In the genomic region with DNA sequence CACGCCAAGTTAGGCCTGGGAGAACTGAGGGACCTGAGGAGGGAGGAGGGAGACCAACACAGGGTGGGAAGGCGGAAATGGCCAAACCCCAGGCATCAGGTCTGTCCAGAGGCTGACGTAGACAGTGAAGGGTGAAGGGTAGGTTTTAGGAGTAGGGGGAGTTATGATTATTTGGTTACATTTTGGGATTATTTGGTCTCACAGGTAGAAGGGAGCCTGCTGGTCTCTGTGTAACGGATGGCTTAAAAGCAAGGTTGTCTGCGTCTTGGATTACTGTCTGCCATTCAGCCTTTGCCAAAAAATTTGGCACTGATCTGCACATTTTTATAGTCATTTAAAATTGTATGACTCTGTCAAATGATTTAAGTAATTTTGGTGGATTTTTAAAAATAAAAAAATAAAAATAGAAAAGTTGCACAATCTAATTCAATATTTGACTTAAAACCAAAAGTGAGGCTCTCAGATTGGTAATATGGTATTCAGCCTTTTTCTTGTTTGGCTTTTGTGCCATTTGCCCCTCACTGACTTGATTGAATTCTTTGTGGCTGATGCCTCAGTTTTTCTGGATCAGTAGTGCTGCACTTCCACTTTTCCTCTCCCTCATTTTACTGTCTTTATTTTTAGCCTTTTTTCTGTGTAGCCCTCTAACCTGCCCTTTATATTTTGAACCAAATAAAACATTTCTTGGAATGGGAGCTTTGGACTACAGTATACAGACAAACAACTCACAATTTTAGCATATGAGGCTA, we compare ENCODE assay signal across 8 cellular contexts. TPM values are rescaled to one million over a fixed set of nuclear protein-coding genes. Genes with fewer than 3 reads are reported as not detected.
DNase-seq lines count a peak whose midpoint lies in the region; ATAC-seq and TF ChIP-seq lines count a peak whose summit lies in the region.

No MANE protein-coding gene starts in this region.

- TF ChIP-seq CTCF in AG04450 (IDR thresholded peaks at IDR 0.05; ENCODE audit: low read depth, low read length) = no peak
- TF ChIP-seq CTCF in VCaP (conservative IDR thresholded peaks at IDR 0.05) = no peak
- no peak for TF ChIP-seq CTCF in prostate gland (IDR thresholded peaks at IDR 0.05)

- CTCF ChIA-PET in AG04450 (lab: Charles Lee) = interaction anchor here (0.6 to 1.9 kb wide), 6 partner anchors 13 to 264 kb away, joined by 3 to 10 read pairs (median 4); no protein-coding TSS in a partner anchor

- intact Hi-C loops in Right ventricle myocardium superior (cut with DNase I) (no loop called here), prostate gland (cut with DNase I) (no loop called here)

- H3K4me3 ChIP-seq in AG04450 (ENCODE audit: low read depth, low read length) = peak overlapping the region; percentile 35
- peak overlapping the region; percentile 55 to 59 for H3K4me3 ChIP-seq in prostate gland

- peak; percentile 46 for ATAC-seq in GM18909 (IDR thresholded peaks at IDR 0.05; ENCODE audit: poor library complexity, unreplicated experiment)
- ATAC-seq in HG03196 (IDR thresholded peaks at IDR 0.05; ENCODE audit: unreplicated experiment) = peak; percentile 39
- peak; percentile 64 for ATAC-seq in Right ventricle myocardium superior (ENCODE audit: poor library complexity)

- peaks cover 0 to 5% of the 10 kb centered on the region in 2 donors for H3K36me3 ChIP-seq in prostate gland

- H3K9me3 ChIP-seq in AG04450 (ENCODE audit: control insufficient read depth, insufficient read depth, low read length) = no peaks in the 10 kb centered on the region
- no peaks in the 10 kb centered on the region for H3K9me3 ChIP-seq in prostate gland

- POLR2A ChIA-PET in AG04450 (lab: Yijun Ruan, JAX) = interaction anchor here (1.5 kb wide), 1 partner anchor 27 kb away, joined by 3 read pairs; no protein-coding TSS in a partner anchor

- H3K4me1 ChIP-seq in prostate gland (replicated peaks) = no peaks in the 10 kb centered on the region

- TF ChIP-seq POLR2A in prostate gland (IDR thresholded peaks at IDR 0.05) = no peak

- DNase-seq in AG04450 (ENCODE audit: low read depth, low spot score) = no peak
- DNase-seq in Right ventricle myocardium superior = no peak
- peak; percentile 24 for DNase-seq in prostate gland (ENCODE audit: low spot score)
- no peak for DNase-seq in NCI-H526 (lab: John Stamatoyannopoulos, UW)
- no peak for DNase-seq in middle frontal gyrus (ENCODE audit: extremely low spot score, low spot score)

- H3K27me3 ChIP-seq in AG04450 (ENCODE audit: control insufficient read depth, insufficient read depth, low read length) (peaks cover 7% of the 10 kb centered on the region), prostate gland (replicated peaks; ENCODE audit: insufficient read depth) (no peaks in the 10 kb centered on the region)

- H3K27ac ChIP-seq in AG04450 (ENCODE audit: low read depth, low read length) = no peak overlapping the region
- H3K27ac ChIP-seq in VCaP = peak overlapping the region; percentile 94
- peak overlapping the region; percentile 83 to 93 for H3K27ac ChIP-seq in prostate gland

- under 1% methylated on average over 5 of the region's 5 CpGs for WGBS in prostate gland

RNA-seq across cellular contexts. Expression of a gene that starts 3.6 kb away (rescaled TPM):
- polyA plus RNA-seq in AG04450 (2011; rRNA removed) = not detected in 2 replicates
- polyA minus RNA-seq in AG04450 (2011; rRNA and poly(A)+ RNA removed) = not detected in 2 replicates
- total RNA-seq in Right ventricle myocardium superior (not detected), prostate gland (not detected)

RNA-seq across cellular contexts. Expression of a gene that starts 8.6 kb away (rescaled TPM):
- polyA plus RNA-seq in AG04450 (2011; rRNA removed) = 20.2 and 20.7 TPM in 2 replicates
- 26.2 and 29.1 TPM in 2 replicates for polyA minus RNA-seq in AG04450 (2011; rRNA and poly(A)+ RNA removed)
- total RNA-seq in Right ventricle myocardium superior (28.5 TPM), prostate gland (10 to 100 TPM; 19.4 to 30.3 TPM)

RNA-seq across cellular contexts. Expression of a gene that starts 8.7 kb away (rescaled TPM):
- polyA plus RNA-seq in AG04450 (2011; rRNA removed) = 32.9 and 34.7 TPM in 2 replicates
- polyA minus RNA-seq in AG04450 (2011; rRNA and poly(A)+ RNA removed) = 37.4 and 47.3 TPM in 2 replicates
- total RNA-seq in Right ventricle myocardium superior = 74.6 TPM
- total RNA-seq in prostate gland = 10 to 100 TPM; 48.5 to 55.4 TPM

RNA-seq across cellular contexts. Expression of a gene that starts 25.2 kb away (rescaled TPM):
- 51.1 and 58.1 TPM in 2 replicates for polyA plus RNA-seq in AG04450 (2011; rRNA removed)
- 32.5 and 41.9 TPM in 2 replicates for polyA minus RNA-seq in AG04450 (2011; rRNA and poly(A)+ RNA removed)
- total RNA-seq in Right ventricle myocardium superior (20.3 TPM), prostate gland (100 to 1,000 TPM in 1 of 2 donors, 10 to 100 TPM in 1; 60.9 to 120 TPM)

RNA-seq across cellular contexts. Expression of a gene that starts 25.7 kb away (rescaled TPM):
- 165 and 224 TPM in 2 replicates for polyA plus RNA-seq in AG04450 (2011; rRNA removed)
- 900 and 1,135 TPM in 2 replicates for polyA minus RNA-seq in AG04450 (2011; rRNA and poly(A)+ RNA removed)
- total RNA-seq in Right ventricle myocardium superior (252 TPM), prostate gland (100 to 1,000 TPM; 167 to 315 TPM)
